In genomic region chr16:3677994-3678393, GRCh38 we compare ENCODE assay signal across 1 cellular context.
TF ChIP-seq lines count a peak whose summit lies in the region.

No MANE protein-coding gene starts in this region.

TF ChIP-seq in GM12878, 131 proteins besides CTCF, POLR2A, EP300 and RAD21 (continued from another document):
- no peak for TF ChIP-seq RELB (IDR thresholded peaks at IDR 0.05; ENCODE audit: low read depth)
